13 cellular contexts compared by ENCODE assay signal in the genomic region with DNA sequence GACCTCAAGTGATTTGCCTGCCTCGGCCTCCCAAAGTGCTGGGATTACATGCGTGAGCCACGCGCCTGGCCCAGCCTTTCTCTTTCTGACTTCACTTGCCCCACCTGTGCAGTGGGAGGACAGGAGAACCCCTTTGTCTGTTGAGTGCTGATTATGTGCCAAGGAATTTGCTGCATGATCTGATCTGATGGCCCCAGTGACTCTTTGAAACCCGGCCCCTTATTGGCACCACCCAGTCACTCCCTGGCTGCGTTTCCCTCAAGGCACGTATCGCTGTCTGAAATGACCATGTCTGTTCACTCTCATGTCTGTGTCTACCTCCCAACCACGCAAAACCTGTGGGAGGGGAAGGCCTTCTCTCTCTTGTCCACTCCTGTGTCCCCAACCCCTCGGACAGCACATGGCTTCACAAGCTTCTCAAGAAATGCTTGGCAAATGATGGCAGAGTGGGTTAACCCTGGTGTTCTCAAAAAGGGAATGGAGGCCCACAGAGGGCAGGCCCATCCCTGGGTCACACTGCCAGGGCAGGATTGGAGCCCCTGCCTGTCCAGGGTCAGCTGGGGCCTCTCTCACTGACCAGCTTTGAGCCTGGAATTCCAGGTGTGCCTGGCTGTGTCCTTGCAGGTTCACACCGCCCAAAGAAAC. TPM values are rescaled to one million over a fixed set of nuclear protein-coding genes. Genes with fewer than 3 reads are reported as not detected.
A peak's percentile ranks its signal among the peaks of the same experiment; 100 is the strongest.
DNase-seq lines count a peak whose midpoint lies in the region; ATAC-seq and TF ChIP-seq lines count a peak whose summit lies in the region.
"Had no signal": no experiment of that assay in that cellular context is flagged by ENCODE, and none has a peak within 500 bp of the region (broad histone marks: within the 10 kb centered on the region; RNA-seq: fewer than 3 reads in every experiment).

No MANE protein-coding gene starts in this region.

- peak overlapping the region; percentile 30 for H3K4me3 Mint-ChIP-seq in dendritic cell treated with granulocyte-macrophage colony-stimulating factor and Interleukin-4, amounts not matched to agents 40 ng/mL and 50 ng/mL, for 4 days
- H3K4me3 Mint-ChIP-seq in mesothelial cell of epicardium = peak overlapping the region; percentile 8

- ATAC-seq in thoracic aorta (ENCODE audit: insufficient number of reproducible peaks, low FRiP score, low read depth) (no peak), HG03571 (IDR thresholded peaks at IDR 0.05; ENCODE audit: unreplicated experiment) (no peak)
- ATAC-seq: mucosa of descending colon had no signal

- peaks cover 99% of the 10 kb centered on the region for H3K4me1 Mint-ChIP-seq in dendritic cell treated with granulocyte-macrophage colony-stimulating factor and Interleukin-4, amounts not matched to agents 40 ng/mL and 50 ng/mL, for 4 days (ENCODE audit: low read depth)
- H3K4me1 Mint-ChIP-seq in mesothelial cell of epicardium = peaks cover 27% of the 10 kb centered on the region

- peaks cover 40 to 62% of the 10 kb centered on the region in 2 donors for H3K4me1 ChIP-seq in thoracic aorta (ENCODE audit: control insufficient read depth in 1 of 2, low read depth in 2 of 2)

- H3K4me3 ChIP-seq in thoracic aorta = peak overlapping the region; percentile 49
- H3K4me3 ChIP-seq: mucosa of descending colon had no signal

- TF ChIP-seq CTCF in mesothelial cell of epicardium (IDR thresholded peaks at IDR 0.05; ENCODE audit: unreplicated experiment) (no peak), thoracic aorta (IDR thresholded peaks at IDR 0.05) (no peak)

- intact Hi-C loops in dendritic cell treated with granulocyte-macrophage colony-stimulating factor and Interleukin-4, amounts not matched to agents 40 ng/mL and 50 ng/mL, for 4 days (cut with micrococcal nuclease) = no loop called here

- H3K36me3 Mint-ChIP-seq in dendritic cell treated with granulocyte-macrophage colony-stimulating factor and Interleukin-4, amounts not matched to agents 40 ng/mL and 50 ng/mL, for 4 days (ENCODE audit: low read depth) = peaks cover 73% of the 10 kb centered on the region
- H3K36me3 Mint-ChIP-seq in mesothelial cell of epicardium = no peaks in the 10 kb centered on the region

- H3K27me3 ChIP-seq in thoracic aorta (replicated peaks; ENCODE audit: insufficient read depth) = no peaks in the 10 kb centered on the region

- H3K9me3 ChIP-seq in thoracic aorta = no peaks in the 10 kb centered on the region
- H3K9me3 ChIP-seq: mucosa of descending colon had no signal

- no peaks in the 10 kb centered on the region for H3K36me3 ChIP-seq in thoracic aorta

- H3K9me3 Mint-ChIP-seq in dendritic cell treated with granulocyte-macrophage colony-stimulating factor and Interleukin-4, amounts not matched to agents 40 ng/mL and 50 ng/mL, for 4 days = no peaks in the 10 kb centered on the region
- no peaks in the 10 kb centered on the region for H3K9me3 Mint-ChIP-seq in mesothelial cell of epicardium

- H3K27me3 Mint-ChIP-seq in dendritic cell treated with granulocyte-macrophage colony-stimulating factor and Interleukin-4, amounts not matched to agents 40 ng/mL and 50 ng/mL, for 4 days = no peaks in the 10 kb centered on the region
- no peaks in the 10 kb centered on the region for H3K27me3 Mint-ChIP-seq in mesothelial cell of epicardium (ENCODE audit: low read depth)

- H3K27ac ChIP-seq in thoracic aorta = peak overlapping the region; percentile 73 to 90

- peak overlapping the region; percentile 79 for H3K27ac Mint-ChIP-seq in dendritic cell treated with granulocyte-macrophage colony-stimulating factor and Interleukin-4, amounts not matched to agents 40 ng/mL and 50 ng/mL, for 4 days
- H3K27ac Mint-ChIP-seq in mesothelial cell of epicardium = peak overlapping the region; percentile 96

- DNase-seq in RPMI7951 (ENCODE audit: low read depth) (peak; percentile 51), mesothelial cell of epicardium (ENCODE audit: low spot score in 2 of 2, unreplicated experiment in 2 of 2) (no peak), thoracic aorta (ENCODE audit: low spot score) (no peak), EL (no peak), NCI-H345 (lab: John Stamatoyannopoulos, UW) (no peak), NCI-H146 (lab: John Stamatoyannopoulos, UW) (no peak)
- DNase-seq: activated gamma-delta T cell treated with Interleukin-2 at 50 U/mL for 16 hours, GOT3, mucosa of descending colon, NCI-H1417 treated with DMSO at 0.1 percent for 48 hours, OCI-M1 had no signal

RNA-seq across cellular contexts. Expression of a gene that starts 21.9 kb away (rescaled TPM):
- total RNA-seq in RPMI7951 (2014; rRNA removed; shearing (Covaris generic)) = 23.9 and 27.5 TPM in 2 replicates
- total RNA-seq in mesothelial cell of epicardium (40.5 to 45.5 TPM (median 42.9 TPM) in 3 replicates), thoracic aorta (10 to 100 TPM; 24.0 to 43.6 TPM)
